In genomic region chr2:131014141-131014540, GRCh38 we compare ENCODE assay signal across 22 cellular contexts.
"Had no signal": no experiment of that assay in that cellular context is flagged by ENCODE, and none has a peak within 500 bp of the region (broad histone marks: within the 10 kb centered on the region; RNA-seq: fewer than 3 reads in every experiment).

No MANE protein-coding gene starts in this region.

- ATAC-seq: effector memory CD8-positive, alpha-beta T cell; esophagus mucosa; gastroesophageal sphincter; heart left ventricle; left cardiac atrium; left lung; naive thymus-derived CD8-positive, alpha-beta T cell; sciatic nerve had no signal

- H3K36me3 Mint-ChIP-seq: naive thymus-derived CD8-positive, alpha-beta T cell; stimulated activated effector memory CD8-positive, alpha-beta T cell treated with anti-CD3 and anti-CD28 coated beads, Interleukin-12 subunit alpha, Interleukin-12 subunit beta, amount 100 ng/mL, for 72 hours had no signal

- H3K36me3 ChIP-seq: gastroesophageal sphincter, heart left ventricle, left lung, prostate gland, right atrium auricular region, stomach, thyroid gland, vagina had no signal

- H3K27me3 ChIP-seq: right atrium auricular region, thyroid gland, vagina had no signal

- H3K9me3 ChIP-seq: gastroesophageal sphincter, heart left ventricle, left lung, prostate gland, right atrium auricular region, stomach, thyroid gland, vagina had no signal

- H3K9me3 Mint-ChIP-seq: effector memory CD8-positive, alpha-beta T cell; nephron progenitor cell; stimulated activated effector memory CD8-positive, alpha-beta T cell treated with anti-CD3 and anti-CD28 coated beads, Interleukin-12 subunit alpha, Interleukin-12 subunit beta, amount 100 ng/mL, for 72 hours had no signal

- H3K4me3 Mint-ChIP-seq: effector memory CD8-positive, alpha-beta T cell; naive thymus-derived CD8-positive, alpha-beta T cell; nephron progenitor cell; stimulated activated effector memory CD8-positive, alpha-beta T cell treated with anti-CD3 and anti-CD28 coated beads, Interleukin-12 subunit alpha, Interleukin-12 subunit beta, amount 100 ng/mL, for 72 hours had no signal

- H3K27ac ChIP-seq: gastroesophageal sphincter, heart left ventricle, hepatocyte, left lung, prostate gland, right atrium auricular region, stomach, thyroid gland, vagina had no signal

- H3K4me1 ChIP-seq: heart left ventricle, left lung, prostate gland, right atrium auricular region, stomach had no signal

- H3K27ac Mint-ChIP-seq: effector memory CD8-positive, alpha-beta T cell; naive thymus-derived CD8-positive, alpha-beta T cell; stimulated activated effector memory CD8-positive, alpha-beta T cell treated with anti-CD3 and anti-CD28 coated beads, Interleukin-12 subunit alpha, Interleukin-12 subunit beta, amount 100 ng/mL, for 72 hours had no signal

- DNase-seq: cortex of kidney; effector memory CD8-positive, alpha-beta T cell; foreskin fibroblast; heart left ventricle; left cardiac atrium; left lung; naive thymus-derived CD8-positive, alpha-beta T cell; nephron progenitor cell; nucleus accumbens; stimulated activated CD4-positive, alpha-beta T cell treated with anti-CD3 and anti-CD28 coated beads, Interleukin-2, amount 100 ng/mL, for 24 hours; stimulated activated CD4-positive, alpha-beta T cell treated with anti-CD3 and anti-CD28 coated beads, Interleukin-4, amount 100 ng/mL, for 24 hours; stimulated activated naive CD4-positive, alpha-beta T cell treated with Interleukin-2 at 50 U/mL for 16 hours; stomach; thyroid gland had no signal

- H3K4me3 ChIP-seq: gastroesophageal sphincter, heart left ventricle, hepatocyte, left lung, prostate gland, right atrium auricular region, stomach, thyroid gland, vagina had no signal
